13 cellular contexts compared by ENCODE assay signal in genomic region chr16:22348296-22348695, GRCh38.
"Had no signal": no experiment of that assay in that cellular context is flagged by ENCODE, and none has a peak within 500 bp of the region (broad histone marks: within the 10 kb centered on the region; RNA-seq: fewer than 3 reads in every experiment).

No MANE protein-coding gene starts in this region.

- H3K4me3 ChIP-seq: ovary had no signal

- H3K27me3 ChIP-seq: brain microvascular endothelial cell, ovary had no signal

- DNase-seq: activated B cell treated with CpG ODN at 0.5 μM for 24 hours; activated CD4-positive, alpha-beta T cell treated with anti-CD3 and anti-CD28 coated beads, Interleukin-2, amount 10 ng/mL, durations not matched to agents 24 days and 14 days; amygdala; brain microvascular endothelial cell; foreskin melanocyte; kidney; ovary; substantia nigra had no signal

- H3K27me3 Mint-ChIP-seq: activated B cell treated with CpG ODN at 0.5 μM for 24 hours; activated CD4-positive, alpha-beta T cell treated with anti-CD3 and anti-CD28 coated beads, Interleukin-2, amount 10 ng/mL, durations not matched to agents 24 days and 14 days; activated T-helper 17 cell treated with anti-CD3 and anti-CD28 coated beads, Interleukin-2, amount 50 U/mL, for 72 hours; type B pancreatic cell had no signal

- ATAC-seq: activated T-helper 17 cell treated with anti-CD3 and anti-CD28 coated beads, Interleukin-2, amount 50 U/mL, for 72 hours had no signal

- H3K4me3 Mint-ChIP-seq: activated B cell treated with CpG ODN at 0.5 μM for 24 hours; activated CD4-positive, alpha-beta T cell treated with anti-CD3 and anti-CD28 coated beads, Interleukin-2, amount 10 ng/mL, durations not matched to agents 24 days and 14 days; activated T-helper 17 cell treated with anti-CD3 and anti-CD28 coated beads, Interleukin-2, amount 50 U/mL, for 72 hours; neural crest cell; T-helper 1 cell treated with Interleukin-12 subunit alpha and Interleukin-12 subunit beta and Interleukin-4 antibody, amounts not matched to agents 30 μg/mL and 1 μg/mL, for 36 hours; type B pancreatic cell had no signal

- H3K36me3 ChIP-seq: ovary had no signal

- H3K9me3 Mint-ChIP-seq: activated B cell treated with CpG ODN at 0.5 μM for 24 hours; activated CD4-positive, alpha-beta T cell treated with anti-CD3 and anti-CD28 coated beads, Interleukin-2, amount 10 ng/mL, durations not matched to agents 24 days and 14 days; activated naive CD4-positive, alpha-beta T cell treated with anti-CD3 and anti-CD28 coated beads, Interleukin-2, amount 50 U/mL, for 72 hours; activated T-helper 17 cell treated with anti-CD3 and anti-CD28 coated beads, Interleukin-2, amount 50 U/mL, for 72 hours; T-helper 1 cell treated with Interleukin-12 subunit alpha and Interleukin-12 subunit beta and Interleukin-4 antibody, amounts not matched to agents 30 μg/mL and 1 μg/mL, for 36 hours; type B pancreatic cell had no signal

- H3K27ac Mint-ChIP-seq: activated B cell treated with CpG ODN at 0.5 μM for 24 hours; activated CD4-positive, alpha-beta T cell treated with anti-CD3 and anti-CD28 coated beads, Interleukin-2, amount 10 ng/mL, durations not matched to agents 24 days and 14 days; type B pancreatic cell had no signal

- H3K27ac ChIP-seq: brain microvascular endothelial cell, ovary had no signal

- H3K9me3 ChIP-seq: ovary had no signal
